ENCODE assay signal across 8 cellular contexts in the genomic region with DNA sequence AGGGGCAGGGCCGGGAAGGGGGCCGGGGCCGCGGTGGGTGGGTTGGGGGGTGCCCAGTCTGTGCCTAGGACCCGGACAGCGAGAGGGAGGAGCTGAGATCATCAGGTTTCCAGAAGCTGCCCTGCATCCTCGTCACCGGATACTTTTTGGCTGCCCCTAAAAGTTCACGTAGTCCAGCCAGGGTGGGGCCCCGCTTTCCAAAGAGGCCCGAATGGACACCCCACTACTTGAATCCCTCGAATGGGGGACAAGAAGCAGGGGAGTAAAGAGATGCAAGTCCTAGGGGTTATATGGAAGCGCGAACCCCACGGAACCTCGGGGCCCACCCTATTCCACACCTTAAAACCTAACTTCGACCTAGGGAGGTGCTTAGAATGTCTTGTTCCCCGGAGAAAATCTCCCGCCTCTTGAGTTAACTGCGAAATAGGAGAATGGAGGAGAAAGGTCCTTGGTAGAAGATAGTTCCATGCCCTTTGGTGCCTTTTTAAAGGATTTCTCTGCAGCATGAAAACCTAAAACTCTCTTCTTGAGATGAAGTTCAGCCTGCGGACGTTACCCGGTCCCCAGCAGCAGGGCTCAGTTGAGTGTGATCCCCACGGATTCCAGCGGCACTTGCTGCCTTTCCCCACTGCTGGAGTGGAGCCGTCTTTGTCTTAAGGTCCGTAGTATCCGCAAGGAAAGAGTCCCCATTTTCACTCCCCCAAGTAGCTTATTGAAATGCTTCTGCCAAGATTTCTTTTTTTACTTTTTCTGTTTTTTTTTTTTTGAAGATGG. TPM values are rescaled to one million over a fixed set of nuclear protein-coding genes. Genes with fewer than 3 reads are reported as not detected.
A peak's percentile ranks its signal among the peaks of the same experiment; 100 is the strongest.
DNase-seq lines count a peak whose midpoint lies in the region; ATAC-seq and TF ChIP-seq lines count a peak whose summit lies in the region.

No MANE protein-coding gene starts in this region.

- BruUV-seq in PC-9 (replicated peaks; lab: Mats Ljungman, UMichigan): no TSS peak

- H4K20me1 ChIP-seq in PC-9 (ENCODE audit: insufficient read depth) (no peaks in the 10 kb centered on the region), osteoblast (ENCODE audit: insufficient read depth, low read length) (no peaks in the 10 kb centered on the region)

- peak overlapping the region; percentile 76 for H3K4me3 Mint-ChIP-seq in CD8-positive, alpha-beta T cell

- TF ChIP-seq CTCF in CD8-positive, alpha-beta T cell (IDR thresholded peaks at IDR 0.05): no peak
- no peak for TF ChIP-seq CTCF in PC-9 (conservative IDR thresholded peaks at IDR 0.05)
- TF ChIP-seq CTCF in osteoblast (IDR thresholded peaks at IDR 0.05; ENCODE audit: extremely low read depth, low read depth, low read length): no peak

- no peaks in the 10 kb centered on the region for H3F3A ChIP-seq in PC-9 (ENCODE audit: insufficient read depth, low read depth)

- no peak for ATAC-seq in CD8-positive, alpha-beta T cell
- no peak for ATAC-seq in HG03045 (IDR thresholded peaks at IDR 0.05; ENCODE audit: unreplicated experiment)
- no peak for ATAC-seq in GM19455 (IDR thresholded peaks at IDR 0.05; ENCODE audit: unreplicated experiment)

- CTCF ChIA-PET in CD8-positive, alpha-beta T cell (lab: Charles Lee): interaction anchor here (1.2 to 1.7 kb wide), 2 partner anchors 10 to 18 kb away, joined by 3 to 4 read pairs; no protein-coding TSS in a partner anchor
- CTCF ChIA-PET in PC-9 (lab: Charles Lee): no interaction called here

- H3K36me3 ChIP-seq in CD8-positive, alpha-beta T cell (ENCODE audit: insufficient read depth, low read length): no peaks in the 10 kb centered on the region
- no peaks in the 10 kb centered on the region for H3K36me3 ChIP-seq in PC-9 (ENCODE audit: low read depth)
- H3K36me3 ChIP-seq in esophagus (ENCODE audit: control insufficient read depth in 2 of 2, insufficient read depth in 2 of 2, low read length in 1 of 2): peaks cover 0 to 3% of the 10 kb centered on the region in 2 donors
- no peaks in the 10 kb centered on the region for H3K36me3 ChIP-seq in osteoblast (ENCODE audit: insufficient read depth, low read length)

- H3K9me2 ChIP-seq in PC-9 (ENCODE audit: insufficient read depth): no peaks in the 10 kb centered on the region

- H3K4me3 ChIP-seq in CD8-positive, alpha-beta T cell (ENCODE audit: low read depth, low read length): peak overlapping the region; percentile 74
- H3K4me3 ChIP-seq in PC-9 (peak overlapping the region; percentile 47; the same call in 1 of the 2 replicates), esophagus (ENCODE audit: low read depth in 1 of 2, low read length in 2 of 2) (peak overlapping the region; percentile 76 to 78), osteoblast (ENCODE audit: insufficient read depth, low read length) (peak overlapping the region; percentile 94)

- POLR2A ChIA-PET in CD8-positive, alpha-beta T cell (lab: Charles Lee): no interaction called here
- POLR2A ChIA-PET in PC-9 (lab: Charles Lee; ENCODE audit: unreplicated experiment): no interaction called here

- intact Hi-C loops in CD8-positive, alpha-beta T cell (cut with DNase I, micrococcal nuclease): no loop called here
- intact Hi-C loops in PC-9 (cut with micrococcal nuclease; ENCODE audit: unreplicated experiment): loop anchor here (5.0 kb wide), 1 partner anchor 313 kb away; no protein-coding TSS in a partner anchor

- no peaks in the 10 kb centered on the region for H3K9me3 Mint-ChIP-seq in CD8-positive, alpha-beta T cell

- H3K79me2 ChIP-seq in PC-9 (ENCODE audit: low read depth) (no peaks in the 10 kb centered on the region), osteoblast (ENCODE audit: insufficient read depth, low read length) (peaks cover 18% of the 10 kb centered on the region)

- H2AFZ ChIP-seq in PC-9 (no peak overlapping the region), osteoblast (ENCODE audit: low read length) (peak overlapping the region; percentile 91)

- 18 to 19% methylated on average over 28 of the region's 28 CpGs for WGBS in esophagus, 2 donors

- peaks cover 9% of the 10 kb centered on the region for H3K4me1 ChIP-seq in CD8-positive, alpha-beta T cell (ENCODE audit: insufficient read depth, low read length)
- H3K4me1 ChIP-seq in PC-9 (replicated peaks; ENCODE audit: insufficient read depth) (no peaks in the 10 kb centered on the region), esophagus (ENCODE audit: control insufficient read depth in 2 of 2, insufficient read depth in 2 of 2, low read length in 1 of 2) (peaks cover 0 to 8% of the 10 kb centered on the region in 2 donors), osteoblast (ENCODE audit: insufficient read depth, low read length) (peaks cover 15% of the 10 kb centered on the region)

- H3K4me2 ChIP-seq in PC-9: peak overlapping the region; percentile 49
- peak overlapping the region; percentile 83 for H3K4me2 ChIP-seq in osteoblast (ENCODE audit: insufficient read depth, low read length)

- no peak overlapping the region for H3K27ac ChIP-seq in CD8-positive, alpha-beta T cell (ENCODE audit: low read depth, low read length)
- H3K27ac ChIP-seq in PC-9 (no peak overlapping the region), esophagus (ENCODE audit: low read depth in 2 of 2, low read length in 1 of 2) (peak overlapping the region; percentile 60 to 78), osteoblast (ENCODE audit: low read depth, low read length) (no peak overlapping the region)

- no peak for DNase-seq in CD8-positive, alpha-beta T cell
- DNase-seq in PC-9: no peak
- DNase-seq in osteoblast (ENCODE audit: insufficient read length, low spot score, missing footprints): peak; percentile 92
- no peak for DNase-seq in effector CD4-positive, alpha-beta T cell
- DNase-seq in NCI-H82 treated with DMSO at 0.1 percent for 48 hours (lab: John Stamatoyannopoulos, UW; ENCODE audit: unreplicated experiment): no peak

- peaks cover 35% of the 10 kb centered on the region for H3K27me3 Mint-ChIP-seq in CD8-positive, alpha-beta T cell (ENCODE audit: low read depth)

- H3K9me3 ChIP-seq in CD8-positive, alpha-beta T cell (ENCODE audit: low read length): no peaks in the 10 kb centered on the region
- H3K9me3 ChIP-seq in PC-9 (ENCODE audit: insufficient read depth, low read depth) (no peaks in the 10 kb centered on the region), esophagus (ENCODE audit: control insufficient read depth in 2 of 2, insufficient read depth in 1 of 2, low read depth in 1 of 2, low read length in 1 of 2) (no peaks in the 10 kb centered on the region), osteoblast (ENCODE audit: low read depth, low read length) (no peaks in the 10 kb centered on the region)

- H3K27me3 ChIP-seq in CD8-positive, alpha-beta T cell (ENCODE audit: insufficient read depth, low read length): no peaks in the 10 kb centered on the region
- H3K27me3 ChIP-seq in PC-9 (ENCODE audit: insufficient read depth, low read depth) (no peaks in the 10 kb centered on the region), esophagus (ENCODE audit: control insufficient read depth in 1 of 2, insufficient read depth in 2 of 2, low read length in 2 of 2) (no peaks in the 10 kb centered on the region), osteoblast (ENCODE audit: insufficient read depth, low read length) (no peaks in the 10 kb centered on the region)

- H3K27ac Mint-ChIP-seq in CD8-positive, alpha-beta T cell: no peak overlapping the region

- peaks cover 13% of the 10 kb centered on the region for H3K4me1 Mint-ChIP-seq in CD8-positive, alpha-beta T cell (ENCODE audit: low read depth)

- peaks cover 3% of the 10 kb centered on the region for H3K36me3 Mint-ChIP-seq in CD8-positive, alpha-beta T cell

RNA-seq across cellular contexts. Expression of gene RNF152, which starts 2.1 kb away (rescaled TPM):
- 1 to 10 TPM; 1.4 to 1.6 TPM for total RNA-seq in CD8-positive, alpha-beta T cell
- total RNA-seq in PC-9 (2021) (0.20 TPM in 1 of 2 replicates, not detected in the other), osteoblast (3.3 and 5.0 TPM in 2 replicates)
- 1 to 10 TPM; 1.2 to 2.1 TPM for polyA plus RNA-seq in esophagus

Comparison
In these comparisons a context has a peak if more than half of its experiments do, and no peak if none do; other contexts are left out.
1. H3K27ac ChIP-seq: peak in esophagus (2 of 2); none in CD8-positive, alpha-beta T cell (single experiment), PC-9 (single experiment) and osteoblast (single experiment).
2. Peak in every context shown above with its lines, with median percentiles within 50 percentile points of each other: H3K4me3 ChIP-seq.